13 cellular contexts compared by ENCODE assay signal in the genomic region with DNA sequence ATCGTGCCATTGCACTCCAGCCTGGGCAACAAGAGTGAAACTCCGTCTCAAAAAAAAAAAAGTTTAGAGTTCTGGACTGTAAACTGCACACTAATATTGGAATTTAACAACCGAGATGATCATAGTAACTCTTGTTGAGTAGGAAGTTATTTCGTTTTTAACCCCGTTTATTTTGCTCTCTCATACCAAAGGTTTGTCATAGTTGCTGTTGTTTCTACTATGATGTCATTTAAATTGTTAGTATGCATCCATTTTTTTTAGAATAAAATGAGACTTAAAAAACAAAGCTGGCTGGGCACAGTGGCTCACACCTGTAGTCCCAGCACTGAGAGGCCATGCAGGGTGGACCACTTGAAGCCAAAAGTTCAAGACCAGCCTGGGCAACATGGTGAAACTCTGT. TPM values are rescaled to one million over a fixed set of nuclear protein-coding genes. Genes with fewer than 3 reads are reported as not detected.
DNase-seq lines count a peak whose midpoint lies in the region; ATAC-seq lines count a peak whose summit lies in the region.
"Had no signal": no experiment of that assay in that cellular context is flagged by ENCODE, and none has a peak within 500 bp of the region (broad histone marks: within the 10 kb centered on the region; RNA-seq: fewer than 3 reads in every experiment).

No MANE protein-coding gene starts in this region.

- DNase-seq in EL (peak; percentile 27), M059J (ENCODE audit: low read depth) (peak; percentile 46), fibroblast of peridontal ligament (ENCODE audit: extremely low read depth) (peak; percentile 35)
- no peak for DNase-seq in effector CD8-positive, alpha-beta T cell (lab: John Stamatoyannopoulos, UW)
- DNase-seq: BE2C; CD4-positive, alpha-beta memory T cell; DMS79; GF-D8; KBM-7 had no signal

- no peak for ATAC-seq in GM19452 (IDR thresholded peaks at IDR 0.05; ENCODE audit: unreplicated experiment)
- ATAC-seq in HG03354 (IDR thresholded peaks at IDR 0.05; ENCODE audit: poor library complexity, severe bottlenecking, unreplicated experiment), result no peak
- ATAC-seq in HG02798 (IDR thresholded peaks at IDR 0.05; ENCODE audit: poor library complexity, unreplicated experiment), result no peak
- ATAC-seq: HCT116 had no signal

RNA-seq across cellular contexts. Expression of a gene that starts 49.3 kb away (rescaled TPM):
- total RNA-seq in M059J (2014; rRNA removed; shearing (Covaris generic)), result 46.8 and 54.3 TPM in 2 replicates
